ENCODE assay signal across 8 cellular contexts in genomic region chr1:225882699-225883615, GRCh38. TPM values are rescaled to one million over a fixed set of nuclear protein-coding genes. Genes with fewer than 3 reads are reported as not detected.
DNase-seq lines count a peak whose midpoint lies in the region; ATAC-seq and TF ChIP-seq lines count a peak whose summit lies in the region.

No MANE protein-coding gene starts in this region.

- peak; percentile 14 for ATAC-seq in GM23338
- peak; percentile 37 for ATAC-seq in activated CD8-positive, alpha-beta T cell treated with anti-CD3 and anti-CD28 coated beads for 36 hours

- H3K27me3 Mint-ChIP-seq in GM23338 (ENCODE audit: insufficient read depth, low read depth, poor library complexity): peaks cover 23% of the 10 kb centered on the region
- no peaks in the 10 kb centered on the region for H3K27me3 Mint-ChIP-seq in activated CD8-positive, alpha-beta T cell treated with anti-CD3 and anti-CD28 coated beads for 36 hours

- peaks cover 14% of the 10 kb centered on the region for H3K4me1 ChIP-seq in ES-I3 (ENCODE audit: insufficient read depth, low read length)
- H3K4me1 ChIP-seq in GM23338 (ENCODE audit: insufficient read depth): peaks cover 28% of the 10 kb centered on the region
- H3K4me1 ChIP-seq in esophagus squamous epithelium: peaks cover 30 to 60% (median 35%) of the 10 kb centered on the region in 3 donors
- peaks cover 35 to 48% (median 40%) of the 10 kb centered on the region in 4 donors for H3K4me1 ChIP-seq in transverse colon

- no peaks in the 10 kb centered on the region for H3K36me3 ChIP-seq in ES-I3 (ENCODE audit: insufficient read depth, low read length)
- no peaks in the 10 kb centered on the region for H3K36me3 ChIP-seq in GM23338 (ENCODE audit: insufficient read depth)
- H3K36me3 ChIP-seq in esophagus squamous epithelium: peaks cover 0 to 8% (median 0%) of the 10 kb centered on the region in 3 donors
- no peaks in the 10 kb centered on the region for H3K36me3 ChIP-seq in transverse colon

- no peaks in the 10 kb centered on the region for H3K9me3 Mint-ChIP-seq in GM23338
- no peaks in the 10 kb centered on the region for H3K9me3 Mint-ChIP-seq in activated CD8-positive, alpha-beta T cell treated with anti-CD3 and anti-CD28 coated beads for 36 hours

- H3K4me1 Mint-ChIP-seq in GM23338: peaks cover 41% of the 10 kb centered on the region
- H3K4me1 Mint-ChIP-seq in activated CD8-positive, alpha-beta T cell treated with anti-CD3 and anti-CD28 coated beads for 36 hours (ENCODE audit: low read depth): peaks cover 42% of the 10 kb centered on the region

- peak overlapping the region; percentile 94 for H3K4me3 ChIP-seq in GM23338
- peak overlapping the region; percentile 88 for H3K4me3 ChIP-seq in Jurkat, Clone E6-1 (ENCODE audit: low read length)
- H3K4me3 ChIP-seq in esophagus squamous epithelium: peak overlapping the region; percentile 61 to 99 (median 85)
- H3K4me3 ChIP-seq in transverse colon: peak overlapping the region; percentile 81 to 97 (median 94)

- H4K20me1 ChIP-seq in GM23338 (replicated peaks; ENCODE audit: insufficient read depth): peaks cover 6% of the 10 kb centered on the region

- 0 to 4% methylated on average over 15 to 22 of the region's 61 CpGs for WGBS in esophagus squamous epithelium, 2 donors
- WGBS in transverse colon (ENCODE audit: low coverage in 1 of 2), 2 donors: 7 to 9% methylated on average over 3 to 45 of the region's 61 CpGs

- peak; percentile 65 for DNase-seq in GM23338 (ENCODE audit: low spot score)
- no peak for DNase-seq in Jurkat, Clone E6-1 (ENCODE audit: low read depth, low spot score)
- DNase-seq in activated CD8-positive, alpha-beta T cell treated with anti-CD3 and anti-CD28 coated beads for 36 hours: peak; percentile 54
- no peak for DNase-seq in esophagus squamous epithelium (lab: John Stamatoyannopoulos, UW)
- DNase-seq in myocyte (ENCODE audit: low read depth): peak; percentile 55
- peak; percentile 61 for DNase-seq in transverse colon
- DNase-seq in D341Med (ENCODE audit: low spot score): no peak

- H3K9ac ChIP-seq in ES-I3 (ENCODE audit: low read depth, low read length): peak overlapping the region; percentile 90

- H3K9me3 ChIP-seq in ES-I3 (ENCODE audit: control insufficient read depth, insufficient read depth, low read length) (no peaks in the 10 kb centered on the region), esophagus squamous epithelium (no peaks in the 10 kb centered on the region), transverse colon (no peaks in the 10 kb centered on the region)

- H3K4me2 ChIP-seq in GM23338: peak overlapping the region; percentile 96

- peaks cover 9% of the 10 kb centered on the region for H3K36me3 Mint-ChIP-seq in GM23338 (ENCODE audit: low read depth)
- H3K36me3 Mint-ChIP-seq in activated CD8-positive, alpha-beta T cell treated with anti-CD3 and anti-CD28 coated beads for 36 hours (ENCODE audit: low read depth): peaks cover 2% of the 10 kb centered on the region

- peaks cover 46% of the 10 kb centered on the region for H3K79me2 ChIP-seq in GM23338 (replicated peaks; ENCODE audit: insufficient read depth)

- H3K4me3 Mint-ChIP-seq in GM23338: peak overlapping the region; percentile 84
- H3K4me3 Mint-ChIP-seq in activated CD8-positive, alpha-beta T cell treated with anti-CD3 and anti-CD28 coated beads for 36 hours: peak overlapping the region; percentile 76

- H3K27ac Mint-ChIP-seq in GM23338: no peak overlapping the region
- H3K27ac Mint-ChIP-seq in activated CD8-positive, alpha-beta T cell treated with anti-CD3 and anti-CD28 coated beads for 36 hours: peak overlapping the region; percentile 84

- CTCF ChIA-PET in activated CD8-positive, alpha-beta T cell treated with anti-CD3 and anti-CD28 coated beads for 36 hours (lab: Charles Lee): interaction anchor here (0.7 to 5.6 kb wide), 13 partner anchors 10 to 415 kb away, joined by 3 to 32 read pairs (median 5); partner anchors contain the start of gene SRP9

- no peaks in the 10 kb centered on the region for H3K9me2 ChIP-seq in GM23338 (ENCODE audit: insufficient read depth)

- no peak for TF ChIP-seq EP300 in transverse colon (IDR thresholded peaks at IDR 0.05; ENCODE audit: low read depth)

- H3K27ac ChIP-seq in GM23338 (ENCODE audit: low read depth) (peak overlapping the region; percentile 90), esophagus squamous epithelium (peak overlapping the region; percentile 82 to 93 (median 91)), transverse colon (peak overlapping the region; percentile 93 to 98 (median 98))

- intact Hi-C loops in activated CD8-positive, alpha-beta T cell treated with anti-CD3 and anti-CD28 coated beads for 36 hours (cut with micrococcal nuclease): no loop called here
- intact Hi-C loops in esophagus squamous epithelium (cut with DNase I) (no loop called here), transverse colon (cut with DNase I; ENCODE audit: low total_unique reads) (no loop called here)

- H3K27me3 ChIP-seq in GM23338 (ENCODE audit: insufficient read depth) (no peaks in the 10 kb centered on the region), esophagus squamous epithelium (no peaks in the 10 kb centered on the region), transverse colon (no peaks in the 10 kb centered on the region)

- H2AFZ ChIP-seq in GM23338: peak overlapping the region; percentile 66

- TF ChIP-seq CTCF in GM23338 (conservative IDR thresholded peaks at IDR 0.05; ENCODE audit: low read depth in 2 of 2) (no peak), esophagus squamous epithelium (IDR thresholded peaks at IDR 0.05) (no peak), transverse colon (IDR thresholded peaks at IDR 0.05) (peak in 1 of 5 experiments; percentile 6)
- no peak for TF ChIP-seq CTCF in activated CD8-positive, alpha-beta T cell treated with anti-CD3 and anti-CD28 coated beads for 36 hours (IDR thresholded peaks at IDR 0.05)

- in situ Hi-C loops in transverse colon (cut with MboI; ENCODE audit: low pct_ligation_motif_present in 1 of 4, low pct_unique_long_range_greater_than_20kb in 1 of 4, low sequenced_read_pairs in 3 of 4): no loop called here

- TF ChIP-seq POLR2A in esophagus squamous epithelium (IDR thresholded peaks at IDR 0.05) (no peak), transverse colon (IDR thresholded peaks at IDR 0.05) (no peak)

- H3F3A ChIP-seq in GM23338 (replicated peaks; ENCODE audit: low read depth): peaks cover 12% of the 10 kb centered on the region

- POLR2A ChIA-PET in activated CD8-positive, alpha-beta T cell treated with anti-CD3 and anti-CD28 coated beads for 36 hours (lab: Charles Lee): interaction anchor here (0.6 to 5.3 kb wide), 19 partner anchors 9 to 438 kb away, joined by 3 to 35 read pairs (median 4); partner anchors contain the start of genes EPHX1, PYCR2 and SRP9

TF ChIP-seq in GM23338, 12 proteins besides CTCF, POLR2A, EP300 and RAD21 (continues in another document):
- TF ChIP-seq JUNB (IDR thresholded peaks at IDR 0.05; ENCODE audit: unreplicated experiment) (no peak), ZNF331 (CRISPR knock-in tag; IDR thresholded peaks at IDR 0.05; ENCODE audit: low read depth) (no peak), STAT1 (IDR thresholded peaks at IDR 0.05; ENCODE audit: unreplicated experiment) (no peak), ETS1 (IDR thresholded peaks at IDR 0.05) (no peak), EZH2phosphoT487 (IDR thresholded peaks at IDR 0.05; ENCODE audit: unreplicated experiment) (no peak), CREB1 (CRISPR knock-in tag; IDR thresholded peaks at IDR 0.05; ENCODE audit: low read depth) (no peak)

RNA-seq across cellular contexts. Expression of gene TMEM63A, which starts 0.8 kb away (rescaled TPM):
- 61.8 and 76.9 TPM in 2 replicates for total RNA-seq in GM23338 (2014; rRNA removed; shearing (Covaris generic))
- polyA plus RNA-seq in GM23338 (2016; fragmentation: Nextera tagmentation; extraction: Ambion mirVana): 24.3 and 31.7 TPM in 2 replicates
- polyA plus RNA-seq in Jurkat, Clone E6-1 (2012; ENCODE audit: insufficient read depth, insufficient read length): 27.9 TPM
- total RNA-seq in activated CD8-positive, alpha-beta T cell treated with anti-CD3 and anti-CD28 coated beads for 36 hours: 10 to 100 TPM; 51.4 to 54.6 TPM
- total RNA-seq in esophagus squamous epithelium (10 to 100 TPM in 3 of 4 donors, 1 to 10 TPM in 1; 9.8 to 27.1 (median 18.3) TPM), myocyte (7.8 and 10.8 TPM in 2 replicates), transverse colon (100 to 1,000 TPM; 104 to 256 (median 180) TPM)
- polyA plus RNA-seq in myocyte (2012): 19.6 TPM

RNA-seq across cellular contexts. Expression of gene LEFTY1, which starts 6.0 kb away (rescaled TPM):
- total RNA-seq in GM23338 (2014; rRNA removed; shearing (Covaris generic)): 65.4 and 67.1 TPM in 2 replicates
- 25.7 and 27.5 TPM in 2 replicates for polyA plus RNA-seq in GM23338 (2016; fragmentation: Nextera tagmentation; extraction: Ambion mirVana)
- polyA plus RNA-seq in Jurkat, Clone E6-1 (2012; ENCODE audit: insufficient read depth, insufficient read length): not detected
- total RNA-seq in activated CD8-positive, alpha-beta T cell treated with anti-CD3 and anti-CD28 coated beads for 36 hours: under 1 TPM; 0.16 to 0.83 TPM
- total RNA-seq in esophagus squamous epithelium (not detected), myocyte (0.08 and 0.21 TPM in 2 replicates), transverse colon (100 to 1,000 TPM in 3 of 4 donors, 10 to 100 TPM in 1; 86.0 to 320 (median 214) TPM)
- polyA plus RNA-seq in myocyte (2012): 0.42 TPM

RNA-seq across cellular contexts. Expression of gene PYCR2, which starts 41.1 kb away (rescaled TPM):
- 96.7 and 109 TPM in 2 replicates for total RNA-seq in GM23338 (2014; rRNA removed; shearing (Covaris generic))
- polyA plus RNA-seq in GM23338 (2016; fragmentation: Nextera tagmentation; extraction: Ambion mirVana): 89.1 and 95.1 TPM in 2 replicates
- polyA plus RNA-seq in Jurkat, Clone E6-1 (2012; ENCODE audit: insufficient read depth, insufficient read length): 170 TPM
- 100 to 1,000 TPM; 132 to 134 TPM for total RNA-seq in activated CD8-positive, alpha-beta T cell treated with anti-CD3 and anti-CD28 coated beads for 36 hours
- total RNA-seq in esophagus squamous epithelium: 10 to 100 TPM; 23.0 to 35.1 (median 28.0) TPM
- 58.1 and 61.4 TPM in 2 replicates for total RNA-seq in myocyte
- 82.7 TPM for polyA plus RNA-seq in myocyte (2012)
- total RNA-seq in transverse colon: 10 to 100 TPM; 26.5 to 40.6 (median 32.2) TPM

RNA-seq across cellular contexts. Expression of gene LEFTY2, which starts 58.1 kb away (rescaled TPM):
- total RNA-seq in GM23338 (2014; rRNA removed; shearing (Covaris generic)): 12.4 and 16.9 TPM in 2 replicates
- polyA plus RNA-seq in GM23338 (2016; fragmentation: Nextera tagmentation; extraction: Ambion mirVana): 8.3 and 10.2 TPM in 2 replicates
- not detected for polyA plus RNA-seq in Jurkat, Clone E6-1 (2012; ENCODE audit: insufficient read depth, insufficient read length)
- not detected for total RNA-seq in activated CD8-positive, alpha-beta T cell treated with anti-CD3 and anti-CD28 coated beads for 36 hours
- not detected for total RNA-seq in esophagus squamous epithelium
- 0.78 and 1.7 TPM in 2 replicates for total RNA-seq in myocyte
- 0.54 TPM for polyA plus RNA-seq in myocyte (2012)
- total RNA-seq in transverse colon: 10 to 100 TPM in 2 of 4 donors, under 1 TPM in 1, not detected in 1; 0.55 to 28.7 (median 24.5) TPM

Comparison
In these comparisons a context has a peak if more than half of its experiments do, and no peak if none do; other contexts are left out.
1. DNase-seq: peak in GM23338 (single experiment), activated CD8-positive, alpha-beta T cell treated with anti-CD3 and anti-CD28 coated beads for 36 hours (single experiment), myocyte (single experiment) and transverse colon (single experiment); none in Jurkat, Clone E6-1 (single experiment), esophagus squamous epithelium (single experiment) and D341Med (single experiment).
2. RNA of gene LEFTY1, which starts 6.0 kb away (total RNA-seq): 86.0 to 320 TPM in transverse colon and 65.4 to 67.1 TPM in GM23338; 0.16 to 0.83 TPM in activated CD8-positive, alpha-beta T cell treated with anti-CD3 and anti-CD28 coated beads for 36 hours, 0.08 to 0.21 TPM in myocyte and not detected in esophagus squamous epithelium; every median in the first group is over 10 times any median in the second.
3. Peak in every context shown above with its lines, with median percentiles within 50 percentile points of each other: H3K27ac ChIP-seq and H3K4me3 ChIP-seq.